ENCODE assay signal across 20 cellular contexts in genomic region chr20:32773880-32774279, GRCh38.
"Had no signal": no experiment of that assay in that cellular context is flagged by ENCODE, and none has a peak within 500 bp of the region (broad histone marks: within the 10 kb centered on the region; RNA-seq: fewer than 3 reads in every experiment).

No MANE protein-coding gene starts in this region.

- H3K4me1 Mint-ChIP-seq: memory B cell had no signal

- ATAC-seq: effector memory CD8-positive, alpha-beta T cell; left lobe of liver; natural killer cell; psoas muscle; right cardiac atrium; stimulated activated effector memory CD8-positive, alpha-beta T cell treated with anti-CD3 and anti-CD28 coated beads, Interleukin-12 subunit alpha, Interleukin-12 subunit beta, amount 100 ng/mL, for 72 hours had no signal

- DNase-seq: cortex of kidney; effector memory CD8-positive, alpha-beta T cell; hypothalamus; kidney; natural killer cell; occipital lobe; ovary; right cardiac atrium; sigmoid colon; stimulated activated CD4-positive, alpha-beta T cell treated with anti-CD3 and anti-CD28 coated beads, Interleukin-2, amount 100 ng/mL, for 24 hours; stimulated activated CD4-positive, alpha-beta T cell treated with anti-CD3 and anti-CD28 coated beads, Interleukin-4, amount 100 ng/mL, for 24 hours; stimulated activated naive CD4-positive, alpha-beta T cell treated with Interleukin-2 at 50 U/mL for 16 hours; stomach; tibial artery; upper lobe of left lung had no signal

- H3K36me3 ChIP-seq: ovary, sigmoid colon, stomach, tibial artery, upper lobe of left lung had no signal

- H3K4me3 ChIP-seq: lung, ovary, psoas muscle, sigmoid colon, stomach, tibial artery, upper lobe of left lung had no signal

- H3K4me3 Mint-ChIP-seq: effector memory CD8-positive, alpha-beta T cell; memory B cell; natural killer cell; stimulated activated effector memory CD8-positive, alpha-beta T cell treated with anti-CD3 and anti-CD28 coated beads, Interleukin-12 subunit alpha, Interleukin-12 subunit beta, amount 100 ng/mL, for 72 hours had no signal

- H3K27me3 ChIP-seq: ovary, sigmoid colon, stomach, tibial artery, upper lobe of left lung had no signal

- H3K36me3 Mint-ChIP-seq: memory B cell; natural killer cell; stimulated activated effector memory CD8-positive, alpha-beta T cell treated with anti-CD3 and anti-CD28 coated beads, Interleukin-12 subunit alpha, Interleukin-12 subunit beta, amount 100 ng/mL, for 72 hours had no signal

- H3K9me3 Mint-ChIP-seq: effector memory CD8-positive, alpha-beta T cell; memory B cell; natural killer cell; stimulated activated effector memory CD8-positive, alpha-beta T cell treated with anti-CD3 and anti-CD28 coated beads, Interleukin-12 subunit alpha, Interleukin-12 subunit beta, amount 100 ng/mL, for 72 hours had no signal

- H3K27me3 Mint-ChIP-seq: effector memory CD8-positive, alpha-beta T cell; memory B cell had no signal

- H3K27ac ChIP-seq: ovary, psoas muscle, sigmoid colon, stomach, tibial artery, upper lobe of left lung had no signal

- H3K27ac Mint-ChIP-seq: effector memory CD8-positive, alpha-beta T cell; memory B cell; natural killer cell; stimulated activated effector memory CD8-positive, alpha-beta T cell treated with anti-CD3 and anti-CD28 coated beads, Interleukin-12 subunit alpha, Interleukin-12 subunit beta, amount 100 ng/mL, for 72 hours had no signal

- H3K4me1 ChIP-seq: psoas muscle, tibial artery had no signal

- H3K9me3 ChIP-seq: ovary, psoas muscle, sigmoid colon, stomach, tibial artery, upper lobe of left lung had no signal
